8 cellular contexts compared by ENCODE assay signal in genomic region chr2:72920317-72921087, GRCh38. TPM values are rescaled to one million over a fixed set of nuclear protein-coding genes. Genes with fewer than 3 reads are reported as not detected.
A peak's percentile ranks its signal among the peaks of the same experiment; 100 is the strongest.
DNase-seq lines count a peak whose midpoint lies in the region; ATAC-seq, FAIRE-seq and TF ChIP-seq lines count a peak whose summit lies in the region.

No MANE protein-coding gene starts in this region.

- H3K4me1 Mint-ChIP-seq in IgD-negative memory B cell (peaks cover 0 to 9% (median 3%) of the 10 kb centered on the region in 3 donors), nephron (no peaks in the 10 kb centered on the region)
- peaks cover 19% of the 10 kb centered on the region for H3K4me1 Mint-ChIP-seq in central memory CD8-positive, alpha-beta T cell

- TF ChIP-seq CTCF in nephron (IDR thresholded peaks at IDR 0.05; ENCODE audit: unreplicated experiment in 3 of 3), result no peak

- H3K9me3 Mint-ChIP-seq in IgD-negative memory B cell (no peaks in the 10 kb centered on the region), nephron (no peaks in the 10 kb centered on the region)
- H3K9me3 Mint-ChIP-seq in central memory CD8-positive, alpha-beta T cell, result no peaks in the 10 kb centered on the region

- H3K27ac Mint-ChIP-seq in IgD-negative memory B cell (peak overlapping the region; percentile 7 to 81 (median 15)), nephron (no peak overlapping the region)
- no peak overlapping the region for H3K27ac Mint-ChIP-seq in central memory CD8-positive, alpha-beta T cell (ENCODE audit: low read depth)

- DNase-seq in CD1c-positive myeloid dendritic cell (ENCODE audit: extremely low spot score) (peak; percentile 34), NCI-H2107 (lab: John Stamatoyannopoulos, UW) (no peak), anterior cingulate cortex (lab: John Stamatoyannopoulos, UW) (no peak), frontal cortex (ENCODE audit: low spot score in 2 of 2) (no peak), NCI-H146 treated with DMSO at 0.1 percent for 48 hours (lab: John Stamatoyannopoulos, UW; ENCODE audit: unreplicated experiment) (no peak)
- DNase-seq in central memory CD8-positive, alpha-beta T cell (ENCODE audit: low spot score in 2 of 2), result no peak

- H3K36me3 Mint-ChIP-seq in IgD-negative memory B cell (no peaks in the 10 kb centered on the region), nephron (ENCODE audit: low read depth) (peaks cover 5% of the 10 kb centered on the region)
- peaks cover 7% of the 10 kb centered on the region for H3K36me3 Mint-ChIP-seq in central memory CD8-positive, alpha-beta T cell (ENCODE audit: insufficient read depth)

- H3K4me3 Mint-ChIP-seq in IgD-negative memory B cell, result peak overlapping the region; percentile 35 to 91 (median 74)
- no peak overlapping the region for H3K4me3 Mint-ChIP-seq in central memory CD8-positive, alpha-beta T cell
- H3K4me3 Mint-ChIP-seq in nephron, result peak overlapping the region; percentile 65 to 77 (median 71)

- FAIRE-seq in frontal cortex (lab: Jason Lieb, UNC), result no peak

- H3K27me3 Mint-ChIP-seq in IgD-negative memory B cell (peaks cover 64% of the 10 kb centered on the region), nephron (ENCODE audit: low read depth) (peaks cover 18% of the 10 kb centered on the region)
- peaks cover 76% of the 10 kb centered on the region for H3K27me3 Mint-ChIP-seq in central memory CD8-positive, alpha-beta T cell

- peak; percentile 24 for ATAC-seq in central memory CD8-positive, alpha-beta T cell (replicated peaks; ENCODE audit: extremely low read depth, poor library complexity, severe bottlenecking)

RNA-seq across cellular contexts. Expression of gene EMX1, which starts 3.2 kb away (rescaled TPM):
- not detected for polyA plus RNA-seq in IgD-negative memory B cell
- total RNA-seq in frontal cortex, result 11.8 TPM

RNA-seq across cellular contexts. Expression of gene SPR, which starts 33.3 kb away (rescaled TPM):
- polyA plus RNA-seq in IgD-negative memory B cell, result not detected
- 1.6 TPM for total RNA-seq in frontal cortex

Comparison
In these comparisons a context has a peak if more than half of its experiments do, and no peak if none do; other contexts are left out.
1. H3K27ac Mint-ChIP-seq: peak in IgD-negative memory B cell (3 of 3); none in central memory CD8-positive, alpha-beta T cell (single experiment) and nephron (0 of 3).